1 cellular context compared by ENCODE assay signal in the genomic region with DNA sequence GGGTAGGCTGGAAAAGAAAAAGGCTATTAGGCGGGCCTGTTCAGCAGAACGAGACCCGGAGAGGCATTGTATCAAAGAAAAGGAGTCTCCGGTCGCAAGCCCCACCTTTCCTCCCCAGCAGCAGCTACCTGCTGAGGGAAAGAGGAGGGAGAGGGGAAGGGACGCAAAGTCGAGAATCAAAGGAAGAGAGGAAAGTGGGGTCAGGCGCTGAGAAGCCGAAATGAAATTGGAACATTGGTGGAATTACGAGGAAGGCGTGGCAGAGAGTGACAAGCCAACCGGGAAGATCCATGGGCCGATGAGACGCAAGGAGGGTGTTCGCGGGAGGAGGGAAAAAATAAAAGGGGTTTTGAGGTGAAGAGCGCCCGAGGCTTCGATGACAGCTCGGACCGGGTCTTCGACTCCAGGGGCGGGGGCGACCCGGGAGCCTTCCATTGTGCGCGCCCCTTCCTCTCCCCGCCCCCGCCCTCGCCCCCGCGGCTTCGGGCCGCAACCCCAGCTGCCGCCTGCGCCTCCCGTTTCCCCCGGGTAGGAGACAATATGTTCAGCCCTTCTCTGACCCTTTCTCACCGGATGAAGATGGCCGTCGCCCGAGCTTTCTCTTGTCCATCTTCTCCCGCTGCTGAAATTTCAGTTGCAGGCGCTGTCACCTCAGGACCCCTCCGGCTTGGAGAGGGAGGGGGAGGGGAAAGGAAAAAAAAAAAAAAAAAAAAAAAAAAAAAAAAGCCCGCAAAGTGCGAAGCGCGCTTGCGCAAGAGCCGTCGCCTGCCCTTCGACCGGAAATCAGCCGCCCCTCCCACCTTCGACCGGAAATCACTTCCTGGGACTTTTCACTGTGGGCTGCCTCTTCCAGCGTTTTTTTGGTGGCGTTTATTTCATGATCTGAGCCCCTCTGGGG.
TF ChIP-seq lines count a peak whose summit lies in the region.

Gene SENP7 (minus strand): TSS at position 692 of the 898 bp plus-strand sequence. CDS start 82 bp downstream, at position 610.

TF ChIP-seq in SK-N-SH, 30 proteins besides CTCF, POLR2A, EP300 and RAD21 (continued from another document):
- TF ChIP-seq PBX3 (IDR thresholded peaks at IDR 0.05) (peak; percentile 39), ELF1 (IDR thresholded peaks at IDR 0.05) (peak; percentile 53; the same call in 1 of the 2 replicates), FOSL2 (IDR thresholded peaks at IDR 0.05; ENCODE audit: borderline replicate concordance, low read depth) (no peak), GABPA (IDR thresholded peaks at IDR 0.05; ENCODE audit: low read depth) (peak; percentile 86), RXRA (IDR thresholded peaks at IDR 0.05; ENCODE audit: borderline replicate concordance, low read depth) (no peak), NRF1 (IDR thresholded peaks at IDR 0.05; ENCODE audit: low read depth, low read length) (peak; percentile 81), SMC3 (IDR thresholded peaks at IDR 0.05; ENCODE audit: low read depth, low read length) (no peak), RFX5 (IDR thresholded peaks at IDR 0.05; ENCODE audit: low read length) (no peak), POLR2AphosphoS5 (IDR thresholded peaks at IDR 0.05; ENCODE audit: low read depth, low read length) (peak; percentile 96), SIN3A (IDR thresholded peaks at IDR 0.05; ENCODE audit: borderline replicate concordance, low read depth, low read length) (peak; percentile 80), TAF1 (IDR thresholded peaks at IDR 0.05; ENCODE audit: borderline replicate concordance, low read depth, low read length) (peak; percentile 70), MAX (IDR thresholded peaks at IDR 0.05; ENCODE audit: low read depth) (peak; percentile 70; the same call in 1 of the 2 replicates)
- TF ChIP-seq, protein P1, sequence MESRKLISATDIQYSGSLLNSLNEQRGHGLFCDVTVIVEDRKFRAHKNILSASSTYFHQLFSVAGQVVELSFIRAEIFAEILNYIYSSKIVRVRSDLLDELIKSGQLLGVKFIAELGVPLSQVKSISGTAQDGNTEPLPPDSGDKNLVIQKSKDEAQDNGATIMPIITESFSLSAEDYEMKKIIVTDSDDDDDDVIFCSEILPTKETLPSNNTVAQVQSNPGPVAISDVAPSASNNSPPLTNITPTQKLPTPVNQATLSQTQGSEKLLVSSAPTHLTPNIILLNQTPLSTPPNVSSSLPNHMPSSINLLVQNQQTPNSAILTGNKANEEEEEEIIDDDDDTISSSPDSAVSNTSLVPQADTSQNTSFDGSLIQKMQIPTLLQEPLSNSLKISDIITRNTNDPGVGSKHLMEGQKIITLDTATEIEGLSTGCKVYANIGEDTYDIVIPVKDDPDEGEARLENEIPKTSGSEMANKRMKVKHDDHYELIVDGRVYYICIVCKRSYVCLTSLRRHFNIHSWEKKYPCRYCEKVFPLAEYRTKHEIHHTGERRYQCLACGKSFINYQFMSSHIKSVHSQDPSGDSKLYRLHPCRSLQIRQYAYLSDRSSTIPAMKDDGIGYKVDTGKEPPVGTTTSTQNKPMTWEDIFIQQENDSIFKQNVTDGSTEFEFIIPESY (IDR thresholded peaks at IDR 0.05; ENCODE audit: borderline replicate concordance, low read depth) = no peak
- TF ChIP-seq, protein P2, sequence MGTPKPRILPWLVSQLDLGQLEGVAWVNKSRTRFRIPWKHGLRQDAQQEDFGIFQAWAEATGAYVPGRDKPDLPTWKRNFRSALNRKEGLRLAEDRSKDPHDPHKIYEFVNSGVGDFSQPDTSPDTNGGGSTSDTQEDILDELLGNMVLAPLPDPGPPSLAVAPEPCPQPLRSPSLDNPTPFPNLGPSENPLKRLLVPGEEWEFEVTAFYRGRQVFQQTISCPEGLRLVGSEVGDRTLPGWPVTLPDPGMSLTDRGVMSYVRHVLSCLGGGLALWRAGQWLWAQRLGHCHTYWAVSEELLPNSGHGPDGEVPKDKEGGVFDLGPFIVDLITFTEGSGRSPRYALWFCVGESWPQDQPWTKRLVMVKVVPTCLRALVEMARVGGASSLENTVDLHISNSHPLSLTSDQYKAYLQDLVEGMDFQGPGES (IDR thresholded peaks at IDR 0.05; ENCODE audit: low read depth, low read length) = no peak
- TF ChIP-seq, protein P3, sequence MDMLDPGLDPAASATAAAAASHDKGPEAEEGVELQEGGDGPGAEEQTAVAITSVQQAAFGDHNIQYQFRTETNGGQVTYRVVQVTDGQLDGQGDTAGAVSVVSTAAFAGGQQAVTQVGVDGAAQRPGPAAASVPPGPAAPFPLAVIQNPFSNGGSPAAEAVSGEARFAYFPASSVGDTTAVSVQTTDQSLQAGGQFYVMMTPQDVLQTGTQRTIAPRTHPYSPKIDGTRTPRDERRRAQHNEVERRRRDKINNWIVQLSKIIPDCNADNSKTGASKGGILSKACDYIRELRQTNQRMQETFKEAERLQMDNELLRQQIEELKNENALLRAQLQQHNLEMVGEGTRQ (IDR thresholded peaks at IDR 0.05; ENCODE audit: borderline replicate concordance, low read depth, low read length) = no peak
TF ChIP-seq in SK-N-SH: peak in this region for 14.
